Comparison of ENCODE assay signal across 16 cellular contexts in genomic region chr15:67072442-67072841, GRCh38. TPM values are rescaled to one million over a fixed set of nuclear protein-coding genes. Genes with fewer than 3 reads are reported as not detected.
DNase-seq lines count a peak whose midpoint lies in the region; ATAC-seq and TF ChIP-seq lines count a peak whose summit lies in the region.
"Had no signal": no experiment of that assay in that cellular context is flagged by ENCODE, and none has a peak within 500 bp of the region (broad histone marks: within the 10 kb centered on the region; RNA-seq: fewer than 3 reads in every experiment).

No MANE protein-coding gene starts in this region.

- H3K9me3 ChIP-seq in RWPE2 (ENCODE audit: severe bottlenecking) = no peaks in the 10 kb centered on the region
- H3K9me3 ChIP-seq: thoracic aorta had no signal

- no peak overlapping the region for H3K4me3 Mint-ChIP-seq in activated naive CD8-positive, alpha-beta T cell treated with anti-CD3 and anti-CD28 coated beads, Interleukin-2, amount 10 ng/mL, durations not matched to agents 7 days and 5 days
- no peak overlapping the region for H3K4me3 Mint-ChIP-seq in activated naive CD8-positive, alpha-beta T cell treated with anti-CD3 and anti-CD28 coated beads for 36 hours
- no peak overlapping the region for H3K4me3 Mint-ChIP-seq in stimulated activated naive B cell treated with anti-CD40 and anti-IgM and Interleukin-4, amounts not matched to agents 10 μg/mL and 1 μg/mL and 100 μg/mL, for 72 hours

- peak overlapping the region; percentile 64 for H3K27ac Mint-ChIP-seq in activated naive CD8-positive, alpha-beta T cell treated with anti-CD3 and anti-CD28 coated beads, Interleukin-2, amount 10 ng/mL, durations not matched to agents 7 days and 5 days
- no peak overlapping the region for H3K27ac Mint-ChIP-seq in activated naive CD8-positive, alpha-beta T cell treated with anti-CD3 and anti-CD28 coated beads for 36 hours
- H3K27ac Mint-ChIP-seq in stimulated activated naive B cell treated with anti-CD40 and anti-IgM and Interleukin-4, amounts not matched to agents 10 μg/mL and 1 μg/mL and 100 μg/mL, for 72 hours = peak overlapping the region; percentile 0

- peaks cover 90% of the 10 kb centered on the region for H3K4me1 ChIP-seq in RWPE2 (ENCODE audit: insufficient read depth, poor library complexity, severe bottlenecking)
- H3K4me1 ChIP-seq: parathyroid adenoma had no signal

- peaks cover 71% of the 10 kb centered on the region for H3K36me3 ChIP-seq in RWPE2 (ENCODE audit: low read depth)
- H3K36me3 ChIP-seq: thoracic aorta had no signal

- intact Hi-C loops in left ventricle myocardium superior (cut with micrococcal nuclease) = loop anchor here (10.0 kb wide), 1 partner anchor 92 kb away; no protein-coding TSS in a partner anchor

- H3K27me3 ChIP-seq in RWPE2 (ENCODE audit: insufficient read depth, poor library complexity, severe bottlenecking) = no peaks in the 10 kb centered on the region

- H3K27ac ChIP-seq in RWPE2 (ENCODE audit: poor library complexity, severe bottlenecking) = peak overlapping the region; percentile 54
- H3K27ac ChIP-seq: parathyroid adenoma, thoracic aorta had no signal

- H3K4me3 ChIP-seq in RWPE2 (ENCODE audit: severe bottlenecking) (no peak overlapping the region), fibroblast of mammary gland (ENCODE audit: control insufficient read depth, low read depth, low read length) (no peak overlapping the region)
- H3K4me3 ChIP-seq: thoracic aorta had no signal

- no peaks in the 10 kb centered on the region for H3K9me3 Mint-ChIP-seq in activated naive CD8-positive, alpha-beta T cell treated with anti-CD3 and anti-CD28 coated beads, Interleukin-2, amount 10 ng/mL, durations not matched to agents 7 days and 5 days
- no peaks in the 10 kb centered on the region for H3K9me3 Mint-ChIP-seq in activated naive CD8-positive, alpha-beta T cell treated with anti-CD3 and anti-CD28 coated beads for 36 hours
- H3K9me3 Mint-ChIP-seq in stimulated activated naive B cell treated with anti-CD40 and anti-IgM and Interleukin-4, amounts not matched to agents 10 μg/mL and 1 μg/mL and 100 μg/mL, for 72 hours = no peaks in the 10 kb centered on the region

- no peak for DNase-seq in activated naive CD8-positive, alpha-beta T cell treated with anti-CD3 and anti-CD28 coated beads, Interleukin-2, amount 10 ng/mL, durations not matched to agents 7 days and 5 days
- DNase-seq in activated naive CD8-positive, alpha-beta T cell treated with anti-CD3 and anti-CD28 coated beads for 36 hours = no peak
- DNase-seq in RWPE2 (ENCODE audit: low spot score) (no peak), fibroblast of mammary gland (ENCODE audit: low read depth) (peak; percentile 43), left ventricle myocardium superior (no peak), erythroblast (lab: John Stamatoyannopoulos, UW) (no peak)
- DNase-seq in stimulated activated naive B cell treated with anti-CD40 and anti-IgM and Interleukin-4, amounts not matched to agents 10 μg/mL and 1 μg/mL and 100 μg/mL, for 72 hours = no peak
- DNase-seq: activated CD4-positive, alpha-beta T cell treated with anti-CD3 and anti-CD28 coated beads for 4 hours; activated gamma-delta T cell; effector CD8-positive, alpha-beta T cell; mesendoderm; NCI-H1417; SW 1271 had no signal

- peaks cover 20% of the 10 kb centered on the region for H3K36me3 Mint-ChIP-seq in activated naive CD8-positive, alpha-beta T cell treated with anti-CD3 and anti-CD28 coated beads, Interleukin-2, amount 10 ng/mL, durations not matched to agents 7 days and 5 days
- peaks cover 43% of the 10 kb centered on the region for H3K36me3 Mint-ChIP-seq in activated naive CD8-positive, alpha-beta T cell treated with anti-CD3 and anti-CD28 coated beads for 36 hours
- H3K36me3 Mint-ChIP-seq in stimulated activated naive B cell treated with anti-CD40 and anti-IgM and Interleukin-4, amounts not matched to agents 10 μg/mL and 1 μg/mL and 100 μg/mL, for 72 hours = peaks cover 29 to 42% of the 10 kb centered on the region in 2 donors

- TF ChIP-seq CTCF in RWPE2 (IDR thresholded peaks at IDR 0.05; ENCODE audit: poor library complexity, severe bottlenecking) (no peak), fibroblast of mammary gland (conservative IDR thresholded peaks at IDR 0.05; ENCODE audit: control insufficient read depth, insufficient read depth, low read depth, low read length) (no peak)

- ATAC-seq in activated naive CD8-positive, alpha-beta T cell treated with anti-CD3 and anti-CD28 coated beads, Interleukin-2, amount 10 ng/mL, durations not matched to agents 7 days and 5 days (ENCODE audit: low read depth) = no peak
- ATAC-seq in RWPE2 (ENCODE audit: low read depth) (no peak), left ventricle myocardium superior (no peak), GM21825 (IDR thresholded peaks at IDR 0.05; ENCODE audit: unreplicated experiment) (no peak)
- no peak for ATAC-seq in stimulated activated naive B cell treated with anti-CD40 and anti-IgM and Interleukin-4, amounts not matched to agents 10 μg/mL and 1 μg/mL and 100 μg/mL, for 72 hours (replicated peaks)

- H3K27me3 Mint-ChIP-seq in activated naive CD8-positive, alpha-beta T cell treated with anti-CD3 and anti-CD28 coated beads, Interleukin-2, amount 10 ng/mL, durations not matched to agents 7 days and 5 days = no peaks in the 10 kb centered on the region
- H3K27me3 Mint-ChIP-seq in activated naive CD8-positive, alpha-beta T cell treated with anti-CD3 and anti-CD28 coated beads for 36 hours = no peaks in the 10 kb centered on the region
- no peaks in the 10 kb centered on the region for H3K27me3 Mint-ChIP-seq in stimulated activated naive B cell treated with anti-CD40 and anti-IgM and Interleukin-4, amounts not matched to agents 10 μg/mL and 1 μg/mL and 100 μg/mL, for 72 hours

- H3K4me1 Mint-ChIP-seq in activated naive CD8-positive, alpha-beta T cell treated with anti-CD3 and anti-CD28 coated beads, Interleukin-2, amount 10 ng/mL, durations not matched to agents 7 days and 5 days = peaks cover 59% of the 10 kb centered on the region
- peaks cover 72% of the 10 kb centered on the region for H3K4me1 Mint-ChIP-seq in activated naive CD8-positive, alpha-beta T cell treated with anti-CD3 and anti-CD28 coated beads for 36 hours
- peaks cover 68 to 92% of the 10 kb centered on the region in 2 donors for H3K4me1 Mint-ChIP-seq in stimulated activated naive B cell treated with anti-CD40 and anti-IgM and Interleukin-4, amounts not matched to agents 10 μg/mL and 1 μg/mL and 100 μg/mL, for 72 hours

- TF ChIP-seq POLR2A in erythroblast (IDR thresholded peaks at IDR 0.05; ENCODE audit: low read length) = no peak

- POLR2A ChIA-PET in activated naive CD8-positive, alpha-beta T cell treated with anti-CD3 and anti-CD28 coated beads, Interleukin-2, amount 10 ng/mL, durations not matched to agents 7 days and 5 days (lab: Charles Lee) = interaction anchor here (0.6 to 2.2 kb wide), 4 partner anchors 10 to 62 kb away, joined by 3 to 5 read pairs (median 4); no protein-coding TSS in a partner anchor

RNA-seq across cellular contexts. Expression of gene SMAD3, which starts 7.0 kb away (rescaled TPM):
- total RNA-seq in activated naive CD8-positive, alpha-beta T cell treated with anti-CD3 and anti-CD28 coated beads, Interleukin-2, amount 10 ng/mL, durations not matched to agents 7 days and 5 days = 10 to 100 TPM; 74.1 to 75.9 TPM
- total RNA-seq in activated naive CD8-positive, alpha-beta T cell treated with anti-CD3 and anti-CD28 coated beads for 36 hours = 10 to 100 TPM; 15.7 to 16.4 TPM
- total RNA-seq in left ventricle myocardium superior = 16.7 TPM
